ENCODE assay signal across 8 cellular contexts in genomic region chrX:129678176-129678880, GRCh38. TPM values are rescaled to one million over a fixed set of nuclear protein-coding genes. Genes with fewer than 3 reads are reported as not detected.
DNase-seq lines count a peak whose midpoint lies in the region; ATAC-seq and TF ChIP-seq lines count a peak whose summit lies in the region.

No MANE protein-coding gene starts in this region.

- H3K4me1 ChIP-seq in Peyer's patch: peaks cover 0 to 7% (median 0%) of the 10 kb centered on the region in 4 donors

- no peaks in the 10 kb centered on the region for H3K36me3 ChIP-seq in Peyer's patch

- intact Hi-C loops in posterior cingulate gyrus (cut with DNase I): no loop called here

- H3K27ac ChIP-seq in Peyer's patch: peak overlapping the region; percentile 68 to 87 (median 78)

- ATAC-seq in HG03196 (IDR thresholded peaks at IDR 0.05; ENCODE audit: unreplicated experiment): peak; percentile 83

- no peaks in the 10 kb centered on the region for H3K27me3 ChIP-seq in Peyer's patch

- TF ChIP-seq CTCF in GM12872 (IDR thresholded peaks at IDR 0.05; ENCODE audit: insufficient read depth, low read depth, low read length) (peak; percentile 42; the same call in 2 of the 3 replicates), Peyer's patch (IDR thresholded peaks at IDR 0.05) (peak in 5 of 6 experiments; percentile 24 to 55 (median 39))

- DNase-seq in Peyer's patch (peak; percentile 45 to 72 (median 66)), globus pallidus (ENCODE audit: low spot score) (peak; percentile 69), posterior cingulate gyrus (peak in 8 of 10 donors; percentile 20 to 93 (median 51)), MV-4-11 (lab: John Stamatoyannopoulos, UW) (no peak), GOT3 (lab: John Stamatoyannopoulos, UW) (no peak)
- DNase-seq in activated gamma-delta T cell treated with anti-CD3 and anti-CD28 coated beads, Interleukin-2, amount 50 U/mL, for 16 hours (ENCODE audit: low read depth): peak; percentile 14

- H3K9me3 ChIP-seq in Peyer's patch: no peaks in the 10 kb centered on the region

- peak overlapping the region; percentile 31 to 50 (median 38) for H3K4me3 ChIP-seq in Peyer's patch

- peak in 1 of 2 donors; percentile 4 for TF ChIP-seq POLR2A in Peyer's patch (IDR thresholded peaks at IDR 0.05)

RNA-seq across cellular contexts. Expression of gene APLN, which starts 23.6 kb away (rescaled TPM):
- total RNA-seq in Peyer's patch: under 1 TPM in 2 of 4 donors, not detected in 2; 0.27 to 0.35 TPM

Comparison
In these comparisons a context has a peak if more than half of its experiments do, and no peak if none do; other contexts are left out.
1. DNase-seq: peak in Peyer's patch (3 of 3), activated gamma-delta T cell treated with anti-CD3 and anti-CD28 coated beads, Interleukin-2, amount 50 U/mL, for 16 hours (single experiment), globus pallidus (single experiment) and posterior cingulate gyrus (8 of 10); none in MV-4-11 (single experiment) and GOT3 (single experiment).